ENCODE assay signal across 17 cellular contexts in the genomic region with DNA sequence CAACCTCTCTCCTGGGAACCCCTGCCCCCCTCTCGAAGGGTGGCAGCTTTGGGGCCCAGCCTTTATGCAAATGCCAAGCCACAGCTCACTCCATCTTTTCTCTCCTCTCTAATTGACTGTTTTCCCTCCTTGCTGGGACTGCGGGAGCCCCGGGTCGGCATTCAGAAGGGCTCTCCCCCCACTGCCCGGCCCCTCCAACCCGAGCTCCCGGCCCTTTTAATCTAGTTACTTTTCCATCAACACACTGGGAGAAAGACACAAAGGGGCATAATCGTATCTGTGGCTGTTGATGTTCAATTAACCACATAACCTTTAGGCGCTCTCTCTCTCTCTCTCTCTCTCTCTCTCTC.
DNase-seq lines count a peak whose midpoint lies in the region; ATAC-seq and TF ChIP-seq lines count a peak whose summit lies in the region.
"Had no signal": no experiment of that assay in that cellular context is flagged by ENCODE, and none has a peak within 500 bp of the region (broad histone marks: within the 10 kb centered on the region; RNA-seq: fewer than 3 reads in every experiment).

No MANE protein-coding gene starts in this region.

- no peak overlapping the region for H3K18ac ChIP-seq in H9 (ENCODE audit: insufficient read length, low read depth, low read length)

- no peaks in the 10 kb centered on the region for H3K79me1 ChIP-seq in H9 (ENCODE audit: insufficient read depth, low read depth, low read length, poor library complexity, severe bottlenecking)

- no peak overlapping the region for H4K8ac ChIP-seq in H9 (replicated peaks; ENCODE audit: insufficient read length, low read depth, low read length)

- H3T11ph ChIP-seq in H9 (ENCODE audit: low read length) = no peak overlapping the region

- H3K14ac ChIP-seq in H9 (ENCODE audit: insufficient read depth, low read length) = no peak overlapping the region

- no peak overlapping the region for H2BK15ac ChIP-seq in H9 (ENCODE audit: low read depth, low read length)

- H3K79me2 ChIP-seq in H9 (ENCODE audit: insufficient read depth, low read length) (no peaks in the 10 kb centered on the region), PC-9 (ENCODE audit: low read depth) (no peaks in the 10 kb centered on the region)

- no peak overlapping the region for H3K27ac ChIP-seq in H9 (ENCODE audit: insufficient read length, low read depth, low read length)
- H3K27ac ChIP-seq in PC-9 = no peak overlapping the region
- H3K27ac ChIP-seq: SJSA1 had no signal

- H2BK12ac ChIP-seq in H9 (ENCODE audit: insufficient read length, low read depth, low read length) = no peak overlapping the region

- H3K4me3 ChIP-seq in PC-9 (no peak overlapping the region), mucosa of stomach (ENCODE audit: low read length) (no peak overlapping the region)
- H3K4me3 ChIP-seq: MG63, SJSA1 had no signal

- intact Hi-C loops in PC-9 (cut with micrococcal nuclease; ENCODE audit: unreplicated experiment) = loop anchor here (5.0 kb wide), 1 partner anchor 236 kb away; no protein-coding TSS in a partner anchor

- H3K4me2 ChIP-seq in H9 (ENCODE audit: insufficient read depth, insufficient read length, low read length) (peak overlapping the region; percentile 96), PC-9 (peak overlapping the region; percentile 99)

- TF ChIP-seq CTCF in H9 (conservative IDR thresholded peaks at IDR 0.05) (no peak), PC-9 (conservative IDR thresholded peaks at IDR 0.05) (no peak)

- no peaks in the 10 kb centered on the region for H3K9me3 ChIP-seq in H9 (ENCODE audit: control insufficient read depth, low read depth, low read length)
- no peaks in the 10 kb centered on the region for H3K9me3 ChIP-seq in PC-9 (ENCODE audit: insufficient read depth, low read depth)
- no peaks in the 10 kb centered on the region for H3K9me3 ChIP-seq in mucosa of stomach (ENCODE audit: control insufficient read depth, low read length)
- H3K9me3 ChIP-seq: BE2C, MG63 had no signal

- H3F3A ChIP-seq in PC-9 (ENCODE audit: insufficient read depth, low read depth) = peaks cover 10% of the 10 kb centered on the region; the same call in 1 of the 2 replicates

- POLR2A ChIA-PET in PC-9 (lab: Charles Lee; ENCODE audit: unreplicated experiment) = no interaction called here

- no peak overlapping the region for H4K5ac ChIP-seq in H9 (ENCODE audit: insufficient read length, low read depth, low read length)

- H3K23me2 ChIP-seq in H9 (ENCODE audit: insufficient read length, low read depth, low read length, poor library complexity, severe bottlenecking) = peaks cover 8% of the 10 kb centered on the region

- H3K4me1 ChIP-seq in H9 (ENCODE audit: insufficient read depth, low read length) (no peaks in the 10 kb centered on the region), PC-9 (replicated peaks; ENCODE audit: insufficient read depth) (peaks cover 29% of the 10 kb centered on the region), mucosa of stomach (ENCODE audit: control insufficient read depth, insufficient read depth, low read length) (peaks cover 17% of the 10 kb centered on the region)
- H3K4me1 ChIP-seq: BE2C had no signal

- CTCF ChIA-PET in PC-9 (lab: Charles Lee) = no interaction called here

- peaks cover 98% of the 10 kb centered on the region for H3K27me3 Mint-ChIP-seq in H9 (ENCODE audit: low read depth)

- no peak overlapping the region for H3K27ac Mint-ChIP-seq in H9

- no peak overlapping the region for H2BK120ac ChIP-seq in H9 (ENCODE audit: low read depth, low read length, poor library complexity, severe bottlenecking)

- H2BK5ac ChIP-seq in H9 (ENCODE audit: insufficient read length, low read length) = no peak overlapping the region

- no peak overlapping the region for H3K9ac ChIP-seq in H9 (ENCODE audit: extremely low read depth, insufficient read length, low read length)
- peak overlapping the region; percentile 70 for H3K9ac ChIP-seq in mucosa of stomach (ENCODE audit: low read length)

- DNase-seq in H9 = no peak
- no peak for DNase-seq in PC-9
- peak; percentile 51 for DNase-seq in retina
- no peak for DNase-seq in NCI-H2081 treated with DMSO at 0.1 percent for 48 hours (lab: John Stamatoyannopoulos, UW)
- DNase-seq: BE2C, GDM1, GOT3, MG63, NCI-H1417, NCI-H1694 treated with DMSO at 0.1 percent for 48 hours, NCI-H226, NCI-H748 treated with DMSO at 0.1 percent for 48 hours had no signal

- H3K36me3 ChIP-seq in PC-9 (ENCODE audit: low read depth) (no peaks in the 10 kb centered on the region), mucosa of stomach (ENCODE audit: control insufficient read depth, insufficient read depth, low read length) (no peaks in the 10 kb centered on the region)
- H3K36me3 ChIP-seq: BE2C, MG63, SJSA1 had no signal

- H3K4me1 Mint-ChIP-seq in H9 = peaks cover 18 to 23% of the 10 kb centered on the region in 2 experiments

- H3K27me3 ChIP-seq in H9 (ENCODE audit: insufficient read depth, low read length) (peaks cover 11% of the 10 kb centered on the region; the same call in 1 of the 2 replicates), PC-9 (ENCODE audit: insufficient read depth, low read depth) (no peaks in the 10 kb centered on the region), mucosa of stomach (ENCODE audit: control insufficient read depth, insufficient read depth, low read length) (peaks cover 29% of the 10 kb centered on the region)
- H3K27me3 ChIP-seq: BE2C, MG63 had no signal

- H2AFZ ChIP-seq in H9 (ENCODE audit: low read length) (no peak overlapping the region), PC-9 (no peak overlapping the region)

- no peak for ATAC-seq in HG03565 (IDR thresholded peaks at IDR 0.05; ENCODE audit: unreplicated experiment)
- no peak for ATAC-seq in esophagus mucosa
- ATAC-seq: Panc1 had no signal

- no peaks in the 10 kb centered on the region for H4K20me1 ChIP-seq in H9 (ENCODE audit: control insufficient read depth, insufficient read depth, insufficient read length)
- no peaks in the 10 kb centered on the region for H4K20me1 ChIP-seq in PC-9 (ENCODE audit: insufficient read depth)

- H3K56ac ChIP-seq in H9 (ENCODE audit: insufficient read length, low read depth, low read length) = no peak overlapping the region

- H3K4me3 Mint-ChIP-seq in H9 = peak overlapping the region in 1 of 2 experiments; percentile 83; a peak in 3 of 5 replicates

- WGBS in H9 (ENCODE audit: extremely low coverage, insufficient read length, low lambda C conversion rate) = no CpG with 5 or more reads among the region's 9 CpGs

- H3K36me3 Mint-ChIP-seq in H9 (ENCODE audit: insufficient read depth in 1 of 3, low read depth in 3 of 3) = no peaks in the 10 kb centered on the region; a peak in 1 of 7 replicates

- H3K23ac ChIP-seq in H9 (ENCODE audit: insufficient read length, low read depth, low read length) = no peak overlapping the region

- no peak overlapping the region for H2BK20ac ChIP-seq in H9 (ENCODE audit: low read depth, low read length, poor library complexity, severe bottlenecking)

- H2AK5ac ChIP-seq in H9 (ENCODE audit: insufficient read length, low read length) = no peak overlapping the region

- H3K9me2 ChIP-seq in PC-9 (ENCODE audit: insufficient read depth) = no peaks in the 10 kb centered on the region

- no TSS peak for BruUV-seq in PC-9 (replicated peaks; lab: Mats Ljungman, UMichigan)

- no peak overlapping the region for H3K4ac ChIP-seq in H9 (ENCODE audit: low read depth, low read length)

- no peaks in the 10 kb centered on the region for H3K9me3 Mint-ChIP-seq in H9

- H4K91ac ChIP-seq in H9 (ENCODE audit: insufficient read length, low read depth, low read length) = no peak overlapping the region
